Comparison of ENCODE assay signal across 3 cellular contexts in the genomic region with DNA sequence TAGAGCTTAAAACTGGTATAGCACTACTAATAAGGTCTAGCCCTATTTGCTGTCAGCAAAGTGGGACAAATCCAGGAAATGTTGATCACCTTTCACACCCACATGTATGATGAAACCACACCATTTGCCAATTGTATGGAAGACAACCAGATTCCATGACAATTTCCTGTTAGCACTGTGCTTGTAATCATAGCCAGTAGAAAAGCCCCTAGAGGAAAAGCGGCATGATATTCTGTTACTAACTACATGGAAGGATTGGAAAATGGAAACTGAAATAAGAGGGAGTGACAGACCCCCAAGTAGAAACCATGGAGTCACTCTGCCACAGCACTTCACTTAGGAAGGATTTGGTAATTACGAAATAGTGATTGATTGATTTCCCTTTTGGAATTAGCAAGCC.
TF ChIP-seq lines count a peak whose summit lies in the region.

No MANE protein-coding gene starts in this region.

TF ChIP-seq in A549, 52 proteins besides CTCF, POLR2A, EP300 and RAD21 (continued from another document):
- TF ChIP-seq, protein P1, sequence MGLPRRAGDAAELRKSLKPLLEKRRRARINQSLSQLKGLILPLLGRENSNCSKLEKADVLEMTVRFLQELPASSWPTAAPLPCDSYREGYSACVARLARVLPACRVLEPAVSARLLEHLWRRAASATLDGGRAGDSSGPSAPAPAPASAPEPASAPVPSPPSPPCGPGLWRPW (IDR thresholded peaks at IDR 0.05): no peak
- no peak for TF ChIP-seq CEBPB (IDR thresholded peaks at IDR 0.05)
- TF ChIP-seq NPAS2 (CRISPR knock-in tag; IDR thresholded peaks at IDR 0.05; ENCODE audit: borderline replicate concordance): no peak
- TF ChIP-seq, protein P2, sequence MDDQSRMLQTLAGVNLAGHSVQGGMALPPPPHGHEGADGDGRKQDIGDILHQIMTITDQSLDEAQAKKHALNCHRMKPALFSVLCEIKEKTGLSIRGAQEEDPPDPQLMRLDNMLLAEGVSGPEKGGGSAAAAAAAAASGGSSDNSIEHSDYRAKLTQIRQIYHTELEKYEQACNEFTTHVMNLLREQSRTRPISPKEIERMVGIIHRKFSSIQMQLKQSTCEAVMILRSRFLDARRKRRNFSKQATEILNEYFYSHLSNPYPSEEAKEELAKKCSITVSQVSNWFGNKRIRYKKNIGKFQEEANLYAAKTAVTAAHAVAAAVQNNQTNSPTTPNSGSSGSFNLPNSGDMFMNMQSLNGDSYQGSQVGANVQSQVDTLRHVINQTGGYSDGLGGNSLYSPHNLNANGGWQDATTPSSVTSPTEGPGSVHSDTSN (IDR thresholded peaks at IDR 0.05): no peak
- no peak for TF ChIP-seq JUNB (IDR thresholded peaks at IDR 0.05)
TF ChIP-seq in A549: peak in this region for 0.

TF ChIP-seq in HCT116, 20 proteins besides CTCF, POLR2A, EP300 and RAD21 (continued from another document):
- no peak for TF ChIP-seq EZH2phosphoT487 (IDR thresholded peaks at IDR 0.05; ENCODE audit: borderline replicate concordance)

TF ChIP-seq in liver, 16 proteins besides CTCF, POLR2A, EP300 and RAD21 (continued from another document):
- peak; percentile 42 to 61 for TF ChIP-seq RXRA (IDR thresholded peaks at IDR 0.05)
- no peak for TF ChIP-seq HNF4G (IDR thresholded peaks at IDR 0.05)
- TF ChIP-seq, protein P3, sequence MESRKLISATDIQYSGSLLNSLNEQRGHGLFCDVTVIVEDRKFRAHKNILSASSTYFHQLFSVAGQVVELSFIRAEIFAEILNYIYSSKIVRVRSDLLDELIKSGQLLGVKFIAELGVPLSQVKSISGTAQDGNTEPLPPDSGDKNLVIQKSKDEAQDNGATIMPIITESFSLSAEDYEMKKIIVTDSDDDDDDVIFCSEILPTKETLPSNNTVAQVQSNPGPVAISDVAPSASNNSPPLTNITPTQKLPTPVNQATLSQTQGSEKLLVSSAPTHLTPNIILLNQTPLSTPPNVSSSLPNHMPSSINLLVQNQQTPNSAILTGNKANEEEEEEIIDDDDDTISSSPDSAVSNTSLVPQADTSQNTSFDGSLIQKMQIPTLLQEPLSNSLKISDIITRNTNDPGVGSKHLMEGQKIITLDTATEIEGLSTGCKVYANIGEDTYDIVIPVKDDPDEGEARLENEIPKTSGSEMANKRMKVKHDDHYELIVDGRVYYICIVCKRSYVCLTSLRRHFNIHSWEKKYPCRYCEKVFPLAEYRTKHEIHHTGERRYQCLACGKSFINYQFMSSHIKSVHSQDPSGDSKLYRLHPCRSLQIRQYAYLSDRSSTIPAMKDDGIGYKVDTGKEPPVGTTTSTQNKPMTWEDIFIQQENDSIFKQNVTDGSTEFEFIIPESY (IDR thresholded peaks at IDR 0.05): peak; percentile 28
- peak; percentile 78 for TF ChIP-seq YY1 (IDR thresholded peaks at IDR 0.05)
- no peak for TF ChIP-seq TAF1 (conservative IDR thresholded peaks at IDR 0.05)
- TF ChIP-seq, protein P4, sequence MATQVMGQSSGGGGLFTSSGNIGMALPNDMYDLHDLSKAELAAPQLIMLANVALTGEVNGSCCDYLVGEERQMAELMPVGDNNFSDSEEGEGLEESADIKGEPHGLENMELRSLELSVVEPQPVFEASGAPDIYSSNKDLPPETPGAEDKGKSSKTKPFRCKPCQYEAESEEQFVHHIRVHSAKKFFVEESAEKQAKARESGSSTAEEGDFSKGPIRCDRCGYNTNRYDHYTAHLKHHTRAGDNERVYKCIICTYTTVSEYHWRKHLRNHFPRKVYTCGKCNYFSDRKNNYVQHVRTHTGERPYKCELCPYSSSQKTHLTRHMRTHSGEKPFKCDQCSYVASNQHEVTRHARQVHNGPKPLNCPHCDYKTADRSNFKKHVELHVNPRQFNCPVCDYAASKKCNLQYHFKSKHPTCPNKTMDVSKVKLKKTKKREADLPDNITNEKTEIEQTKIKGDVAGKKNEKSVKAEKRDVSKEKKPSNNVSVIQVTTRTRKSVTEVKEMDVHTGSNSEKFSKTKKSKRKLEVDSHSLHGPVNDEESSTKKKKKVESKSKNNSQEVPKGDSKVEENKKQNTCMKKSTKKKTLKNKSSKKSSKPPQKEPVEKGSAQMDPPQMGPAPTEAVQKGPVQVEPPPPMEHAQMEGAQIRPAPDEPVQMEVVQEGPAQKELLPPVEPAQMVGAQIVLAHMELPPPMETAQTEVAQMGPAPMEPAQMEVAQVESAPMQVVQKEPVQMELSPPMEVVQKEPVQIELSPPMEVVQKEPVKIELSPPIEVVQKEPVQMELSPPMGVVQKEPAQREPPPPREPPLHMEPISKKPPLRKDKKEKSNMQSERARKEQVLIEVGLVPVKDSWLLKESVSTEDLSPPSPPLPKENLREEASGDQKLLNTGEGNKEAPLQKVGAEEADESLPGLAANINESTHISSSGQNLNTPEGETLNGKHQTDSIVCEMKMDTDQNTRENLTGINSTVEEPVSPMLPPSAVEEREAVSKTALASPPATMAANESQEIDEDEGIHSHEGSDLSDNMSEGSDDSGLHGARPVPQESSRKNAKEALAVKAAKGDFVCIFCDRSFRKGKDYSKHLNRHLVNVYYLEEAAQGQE (IDR thresholded peaks at IDR 0.05): peak; percentile 41
- peak; percentile 61 to 81 for TF ChIP-seq GABPA (IDR thresholded peaks at IDR 0.05 in 1 of 2, conservative IDR thresholded peaks at IDR 0.05 in 1 of 2)
- TF ChIP-seq JUND (IDR thresholded peaks at IDR 0.05): peak in 1 of 2 donors; percentile 28
- peak in 1 of 2 donors; percentile 77 for TF ChIP-seq EGR1 (IDR thresholded peaks at IDR 0.05; ENCODE audit: low read depth in 2 of 2)
- no peak for TF ChIP-seq NR2F2 (IDR thresholded peaks at IDR 0.05)
- TF ChIP-seq, protein P5, sequence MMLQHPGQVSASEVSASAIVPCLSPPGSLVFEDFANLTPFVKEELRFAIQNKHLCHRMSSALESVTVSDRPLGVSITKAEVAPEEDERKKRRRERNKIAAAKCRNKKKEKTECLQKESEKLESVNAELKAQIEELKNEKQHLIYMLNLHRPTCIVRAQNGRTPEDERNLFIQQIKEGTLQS (IDR thresholded peaks at IDR 0.05): peak; percentile 65
- TF ChIP-seq HNF4A (conservative IDR thresholded peaks at IDR 0.05): peak in 1 of 2 donors; percentile 31
